Comparison of ENCODE assay signal across 9 cellular contexts in the genomic region with DNA sequence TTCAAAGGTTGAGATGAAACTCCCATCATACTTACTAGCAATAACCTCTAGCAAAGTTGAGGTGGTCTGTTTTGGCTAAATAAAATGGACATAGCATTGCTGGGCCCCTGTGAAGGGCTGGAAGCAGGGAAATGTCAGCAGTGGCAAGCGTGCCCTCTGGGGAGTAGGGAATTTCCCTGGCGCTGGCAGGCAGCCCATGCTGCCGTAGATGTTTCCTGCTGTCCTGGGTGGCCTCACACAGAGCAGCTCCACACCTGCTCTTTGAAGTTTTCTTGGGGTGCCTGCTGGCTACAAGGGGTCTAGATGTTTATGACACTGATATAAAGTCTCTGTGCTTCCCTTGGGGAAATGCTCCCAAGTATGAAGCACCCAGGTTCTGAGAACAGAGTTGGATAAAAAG. TPM values are rescaled to one million over a fixed set of nuclear protein-coding genes. Genes with fewer than 3 reads are reported as not detected.
DNase-seq lines count a peak whose midpoint lies in the region; ATAC-seq and TF ChIP-seq lines count a peak whose summit lies in the region.
"Had no signal": no experiment of that assay in that cellular context is flagged by ENCODE, and none has a peak within 500 bp of the region (broad histone marks: within the 10 kb centered on the region; RNA-seq: fewer than 3 reads in every experiment).

No MANE protein-coding gene starts in this region.

- intact Hi-C loops in activated CD8-positive, alpha-beta T cell treated with anti-CD3 and anti-CD28 coated beads for 36 hours (cut with micrococcal nuclease): no loop called here

- no peaks in the 10 kb centered on the region for H3K27me3 ChIP-seq in BE2C

- H3K36me3 Mint-ChIP-seq in activated CD8-positive, alpha-beta T cell treated with anti-CD3 and anti-CD28 coated beads for 36 hours (ENCODE audit: low read depth): peaks cover 6% of the 10 kb centered on the region

- H3K27ac Mint-ChIP-seq in activated CD8-positive, alpha-beta T cell treated with anti-CD3 and anti-CD28 coated beads for 36 hours: peak overlapping the region; percentile 40

- peaks cover 9% of the 10 kb centered on the region for H3K4me1 ChIP-seq in BE2C
- peaks cover 14% of the 10 kb centered on the region; the same call in 1 of the 2 replicates for H3K4me1 ChIP-seq in HEK293 (ENCODE audit: control insufficient read depth, insufficient read depth, low read length)

- CTCF ChIA-PET in HEK293 (lab: Yijun Ruan, JAX): interaction anchor here (1.3 to 5.2 kb wide), 4 partner anchors 9 to 212 kb away, joined by 3 to 44 read pairs (median 20); no protein-coding TSS in a partner anchor
- CTCF ChIA-PET in activated CD8-positive, alpha-beta T cell treated with anti-CD3 and anti-CD28 coated beads for 36 hours (lab: Charles Lee): interaction anchor here (0.6 to 4.4 kb wide), 4 partner anchors 13 to 154 kb away, joined by 3 to 39 read pairs (median 16); no protein-coding TSS in a partner anchor

- no peaks in the 10 kb centered on the region for H3K36me3 ChIP-seq in BE2C
- H3K36me3 ChIP-seq in HEK293 (ENCODE audit: control insufficient read depth in 2 of 2, insufficient read depth in 1 of 2, low read length in 2 of 2): no peaks in the 10 kb centered on the region

- peaks cover 2% of the 10 kb centered on the region for H3K9me3 Mint-ChIP-seq in activated CD8-positive, alpha-beta T cell treated with anti-CD3 and anti-CD28 coated beads for 36 hours

- peaks cover 57% of the 10 kb centered on the region for H3K4me1 Mint-ChIP-seq in activated CD8-positive, alpha-beta T cell treated with anti-CD3 and anti-CD28 coated beads for 36 hours (ENCODE audit: low read depth)

- H3K4me3 ChIP-seq in BE2C (ENCODE audit: low read depth, low read length) (no peak overlapping the region), HEK293 (ENCODE audit: low read depth, low read length) (no peak overlapping the region)
- H3K4me3 ChIP-seq: K562 had no signal

- no peak for TF ChIP-seq CTCF in BE2C (IDR thresholded peaks at IDR 0.05; ENCODE audit: low read depth, low read length)
- TF ChIP-seq CTCF in HEK293 (tag by site-specific recombination; IDR thresholded peaks at IDR 0.05): no peak
- no peak for TF ChIP-seq CTCF in activated CD8-positive, alpha-beta T cell treated with anti-CD3 and anti-CD28 coated beads for 36 hours (IDR thresholded peaks at IDR 0.05)

- H3K9me3 ChIP-seq in BE2C (no peaks in the 10 kb centered on the region), HEK293 (ENCODE audit: control insufficient read depth, insufficient read depth, low read depth, low read length) (no peaks in the 10 kb centered on the region)

- ATAC-seq in activated CD8-positive, alpha-beta T cell treated with anti-CD3 and anti-CD28 coated beads for 36 hours: peak; percentile 82
- ATAC-seq in left lobe of liver (peak; percentile 92), HG02884 (IDR thresholded peaks at IDR 0.05; ENCODE audit: unreplicated experiment) (no peak), HG03196 (IDR thresholded peaks at IDR 0.05; ENCODE audit: unreplicated experiment) (no peak)

- DNase-seq in BE2C (peak; percentile 47), left lobe of liver (ENCODE audit: low spot score) (peak; percentile 65), SKM-1 treated with dmso at 0.1 percent for 144 hours (lab: John Stamatoyannopoulos, UW; ENCODE audit: unreplicated experiment) (no peak), globus pallidus (ENCODE audit: low spot score) (no peak)
- DNase-seq in activated CD8-positive, alpha-beta T cell treated with anti-CD3 and anti-CD28 coated beads for 36 hours: peak; percentile 62

- H3K27me3 Mint-ChIP-seq in activated CD8-positive, alpha-beta T cell treated with anti-CD3 and anti-CD28 coated beads for 36 hours: no peaks in the 10 kb centered on the region

- peak overlapping the region; percentile 33 for H3K4me3 Mint-ChIP-seq in activated CD8-positive, alpha-beta T cell treated with anti-CD3 and anti-CD28 coated beads for 36 hours

- POLR2A ChIA-PET in HEK293 (lab: Yijun Ruan, JAX): no interaction called here
- POLR2A ChIA-PET in activated CD8-positive, alpha-beta T cell treated with anti-CD3 and anti-CD28 coated beads for 36 hours (lab: Charles Lee): interaction anchor here (1.3 to 3.2 kb wide), 4 partner anchors 19 to 28 kb away, joined by 3 to 16 read pairs (median 4); no protein-coding TSS in a partner anchor

- H3K27ac ChIP-seq in HEK293 (ENCODE audit: extremely low read depth, low read depth, low read length): no peak overlapping the region

TF ChIP-seq in HEK293, 187 proteins besides CTCF, POLR2A, EP300 and RAD21:
- TF ChIP-seq ZIC2 (tag by site-specific recombination; IDR thresholded peaks at IDR 0.05) (peak; percentile 96), FEZF1 (tag by site-specific recombination; IDR thresholded peaks at IDR 0.05) (peak; percentile 33; the same call in 1 of the 2 replicates), ZNF23 (tag by site-specific recombination; IDR thresholded peaks at IDR 0.05; ENCODE audit: borderline replicate concordance) (no peak), ZNF404 (tag by site-specific recombination; IDR thresholded peaks at IDR 0.05) (no peak), OSR2 (tag by site-specific recombination; IDR thresholded peaks at IDR 0.05) (peak; percentile 63), GLIS1 (tag by site-specific recombination; IDR thresholded peaks at IDR 0.05) (peak; percentile 84), ZNF423 (tag by site-specific recombination; IDR thresholded peaks at IDR 0.05) (peak; percentile 89), ZNF10 (tag by site-specific recombination; IDR thresholded peaks at IDR 0.05) (peak; percentile 29; the same call in 1 of the 2 replicates), YY1 (tag by site-specific recombination; IDR thresholded peaks at IDR 0.05) (no peak)
- TF ChIP-seq, protein P1, sequence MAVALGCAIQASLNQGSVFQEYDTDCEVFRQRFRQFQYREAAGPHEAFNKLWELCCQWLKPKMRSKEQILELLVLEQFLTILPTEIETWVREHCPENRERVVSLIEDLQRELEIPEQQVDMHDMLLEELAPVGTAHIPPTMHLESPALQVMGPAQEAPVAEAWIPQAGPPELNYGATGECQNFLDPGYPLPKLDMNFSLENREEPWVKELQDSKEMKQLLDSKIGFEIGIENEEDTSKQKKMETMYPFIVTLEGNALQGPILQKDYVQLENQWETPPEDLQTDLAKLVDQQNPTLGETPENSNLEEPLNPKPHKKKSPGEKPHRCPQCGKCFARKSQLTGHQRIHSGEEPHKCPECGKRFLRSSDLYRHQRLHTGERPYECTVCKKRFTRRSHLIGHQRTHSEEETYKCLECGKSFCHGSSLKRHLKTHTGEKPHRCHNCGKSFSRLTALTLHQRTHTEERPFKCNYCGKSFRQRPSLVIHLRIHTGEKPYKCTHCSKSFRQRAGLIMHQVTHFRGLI (tag by site-specific recombination; IDR thresholded peaks at IDR 0.05): no peak

RNA-seq across cellular contexts. Expression of gene ADARB1, which starts 30.2 kb away (rescaled TPM):
- polyA plus RNA-seq in BE2C (2012; ENCODE audit: insufficient read depth, insufficient read length, low read depth): 18.3 TPM
- total RNA-seq in activated CD8-positive, alpha-beta T cell treated with anti-CD3 and anti-CD28 coated beads for 36 hours: 10 to 100 TPM; 36.2 to 37.1 TPM
- total RNA-seq in left lobe of liver: 9.8 TPM

Comparison
In these comparisons a context has a peak if more than half of its experiments do, and no peak if none do; other contexts are left out.
1. DNase-seq: peak in BE2C (single experiment), activated CD8-positive, alpha-beta T cell treated with anti-CD3 and anti-CD28 coated beads for 36 hours (single experiment) and left lobe of liver (single experiment); none in SKM-1 treated with dmso at 0.1 percent for 144 hours (single experiment) and globus pallidus (single experiment).
2. ATAC-seq: peak in activated CD8-positive, alpha-beta T cell treated with anti-CD3 and anti-CD28 coated beads for 36 hours (single experiment) and left lobe of liver (single experiment); none in HG02884 (single experiment) and HG03196 (single experiment).